In the genomic region with DNA sequence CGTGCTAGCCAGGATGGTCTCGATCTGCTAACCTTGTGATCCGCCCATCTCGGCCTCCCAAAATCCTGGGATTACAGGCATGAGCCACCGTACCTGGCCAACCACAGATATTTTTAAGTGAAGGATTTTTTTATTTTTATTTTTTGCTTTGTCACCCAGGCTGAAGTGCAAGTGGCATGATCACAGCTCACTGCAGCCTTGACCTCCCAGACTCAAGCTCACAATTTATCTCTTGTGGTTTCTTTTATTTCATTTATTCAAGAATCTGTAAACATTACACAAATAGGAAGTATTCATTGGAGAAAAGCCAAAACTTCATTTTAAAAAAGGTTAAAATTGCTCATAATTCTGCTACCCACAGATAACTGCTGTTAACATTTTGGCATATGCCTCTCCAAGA, we compare ENCODE assay signal across 23 cellular contexts. TPM values are rescaled to one million over a fixed set of nuclear protein-coding genes. Genes with fewer than 3 reads are reported as not detected.
DNase-seq lines count a peak whose midpoint lies in the region; ATAC-seq, FAIRE-seq and TF ChIP-seq lines count a peak whose summit lies in the region.
"Had no signal": no experiment of that assay in that cellular context is flagged by ENCODE, and none has a peak within 500 bp of the region (broad histone marks: within the 10 kb centered on the region; RNA-seq: fewer than 3 reads in every experiment).

No MANE protein-coding gene starts in this region.

- no peak for TF ChIP-seq POLR2A in endothelial cell of umbilical vein (IDR thresholded peaks at IDR 0.05; ENCODE audit: low read depth, low read length)

- peak; percentile 13 for DNase-seq in A172 (ENCODE audit: low spot score)
- DNase-seq in H4 (ENCODE audit: low spot score), result peak; percentile 65
- DNase-seq in RWPE2 (ENCODE audit: low spot score), result no peak
- no peak for DNase-seq in endothelial cell of umbilical vein (ENCODE audit: low read depth, low spot score)
- DNase-seq in mesenteric fat pad (ENCODE audit: low spot score), result no peak
- no peak for DNase-seq in retina
- DNase-seq in activated naive CD4-positive, alpha-beta T cell treated with anti-CD3 and anti-CD28 coated beads, Interleukin-2, amount 50 U/mL, for 16 hours, result no peak
- no peak for DNase-seq in AML-193 (lab: John Stamatoyannopoulos, UW)
- DNase-seq: BE2C; CD4-positive, CD25-positive, alpha-beta regulatory T cell; DND-41; GOT3; Karpas-422; NCI-H1694; NCI-H2081 treated with DMSO at 0.1 percent for 48 hours; NCI-H2171 treated with DMSO at 0.1 percent for 48 hours; NCI-H524 treated with DMSO at 0.1 percent for 48 hours; NCI-H82; SHP77 had no signal

- no peaks in the 10 kb centered on the region for H3K79me2 ChIP-seq in endothelial cell of umbilical vein (ENCODE audit: control insufficient read depth, insufficient read depth, low read length)

- H3K4me1 ChIP-seq in RWPE2 (ENCODE audit: insufficient read depth, poor library complexity, severe bottlenecking) (peaks cover 4% of the 10 kb centered on the region), endothelial cell of umbilical vein (ENCODE audit: control insufficient read depth, extremely low read depth, insufficient read depth, low read length) (no peaks in the 10 kb centered on the region)

- POLR2A ChIA-PET in endothelial cell of umbilical vein (lab: Charles Lee), result no interaction called here

- dilution Hi-C loops in endothelial cell of umbilical vein (cut with MboI; ENCODE audit: extremely low pct_ligation_motif_present, low sequenced_read_pairs), result no loop called here

- H3K9me3 ChIP-seq in RWPE2 (ENCODE audit: severe bottlenecking), result no peaks in the 10 kb centered on the region
- H3K9me3 ChIP-seq in endothelial cell of umbilical vein (replicated peaks; ENCODE audit: control insufficient read depth, insufficient read depth, low read length), result no peaks in the 10 kb centered on the region
- H3K9me3 ChIP-seq: BE2C had no signal

- H4K20me1 ChIP-seq in endothelial cell of umbilical vein (replicated peaks; ENCODE audit: control insufficient read depth, extremely low read depth, insufficient read depth, low read length), result no peaks in the 10 kb centered on the region

- H3K4me3 ChIP-seq in RWPE2 (ENCODE audit: severe bottlenecking), result no peak overlapping the region
- no peak overlapping the region for H3K4me3 ChIP-seq in endothelial cell of umbilical vein (replicated peaks in 1 of 3; ENCODE audit: insufficient read depth in 1 of 3, low read depth in 1 of 3, low read length in 3 of 3)
- H3K4me3 ChIP-seq: SK-N-MC had no signal

- H3K27me3 ChIP-seq in RWPE2 (ENCODE audit: insufficient read depth, poor library complexity, severe bottlenecking) (no peaks in the 10 kb centered on the region), endothelial cell of umbilical vein (ENCODE audit: control insufficient read depth in 2 of 2, insufficient read depth in 2 of 2, low read length in 2 of 2) (no peaks in the 10 kb centered on the region)
- H3K27me3 ChIP-seq: BE2C had no signal

- CTCF ChIA-PET in endothelial cell of umbilical vein (lab: Charles Lee), result no interaction called here

- H3K36me3 ChIP-seq in RWPE2 (ENCODE audit: low read depth) (no peaks in the 10 kb centered on the region), endothelial cell of umbilical vein (ENCODE audit: control insufficient read depth in 2 of 2, extremely low read depth in 1 of 2, insufficient read depth in 2 of 2, low read length in 2 of 2) (no peaks in the 10 kb centered on the region)
- H3K36me3 ChIP-seq: BE2C had no signal

- no peak overlapping the region for H3K9ac ChIP-seq in endothelial cell of umbilical vein (replicated peaks; ENCODE audit: extremely low read depth, insufficient read depth, low read length)

- TF ChIP-seq CTCF in RWPE2 (IDR thresholded peaks at IDR 0.05; ENCODE audit: poor library complexity, severe bottlenecking) (no peak), endothelial cell of umbilical vein (IDR thresholded peaks at IDR 0.05; ENCODE audit: extremely low read depth in 1 of 2, insufficient read depth in 1 of 2, low read depth in 1 of 2, low read length in 2 of 2) (no peak)

- no TSS peak for BruUV-seq in endothelial cell of umbilical vein (replicated peaks; lab: Mats Ljungman, UMichigan)

- intact Hi-C loops in endothelial cell of umbilical vein (cut with micrococcal nuclease), result no loop called here

- ATAC-seq in RWPE2 (ENCODE audit: low read depth), result 0 out of 3 replicates have a peak, but pooled peaks have one; percentile 26

- peak; percentile 59 for FAIRE-seq in endothelial cell of umbilical vein (lab: Jason Lieb, UNC)
- FAIRE-seq: A204.1, G401.6, GM12892 had no signal

- no peak overlapping the region for H2AFZ ChIP-seq in endothelial cell of umbilical vein (ENCODE audit: low read depth, low read length)

- no peak overlapping the region for H3K4me2 ChIP-seq in endothelial cell of umbilical vein (ENCODE audit: insufficient read depth, low read length)

- H3K9me1 ChIP-seq in endothelial cell of umbilical vein (replicated peaks; ENCODE audit: control insufficient read depth, extremely low read depth, insufficient read depth, low read length), result no peaks in the 10 kb centered on the region

- H3K27ac ChIP-seq in RWPE2 (ENCODE audit: poor library complexity, severe bottlenecking), result no peak overlapping the region
- H3K27ac ChIP-seq in endothelial cell of umbilical vein (ENCODE audit: insufficient read depth, low read depth, low read length), result no peak overlapping the region
- H3K27ac ChIP-seq: SK-N-MC had no signal

TF ChIP-seq in endothelial cell of umbilical vein, 7 proteins besides CTCF, POLR2A, EP300 and RAD21 (continues in another document):
- no peak for TF ChIP-seq EZH2 (IDR thresholded peaks at IDR 0.05; ENCODE audit: borderline replicate concordance, low read depth, low read length, severe bottlenecking)

RNA-seq across cellular contexts. Expression of gene MOAP1, which starts 13.3 kb away (rescaled TPM):
- total RNA-seq in A172 (2014; rRNA removed; shearing (Covaris generic)), result 12.1 and 13.2 TPM in 2 replicates
- total RNA-seq in H4 (2014; rRNA removed; shearing (Covaris generic)), result 8.9 and 9.1 TPM in 2 replicates
- total RNA-seq in endothelial cell of umbilical vein, result 15.0 and 16.6 TPM in 2 replicates
- 19.8 and 21.0 TPM in 2 replicates for polyA plus RNA-seq in endothelial cell of umbilical vein
- polyA plus RNA-seq in endothelial cell of umbilical vein (2011; cell fraction: cytosol; rRNA removed), result 17.8 and 18.0 TPM in 2 replicates
- polyA plus RNA-seq in endothelial cell of umbilical vein (2011; cell fraction: nucleus; rRNA removed), result 11.1 and 15.8 TPM in 2 replicates
- 11.7 and 12.7 TPM in 2 replicates for polyA plus RNA-seq in endothelial cell of umbilical vein (2012)
- 9.6 and 10.8 TPM in 2 replicates for polyA minus RNA-seq in endothelial cell of umbilical vein
- polyA minus RNA-seq in endothelial cell of umbilical vein (2011; cell fraction: cytosol; rRNA and poly(A)+ RNA removed), result 8.1 TPM
- polyA minus RNA-seq in endothelial cell of umbilical vein (2011; cell fraction: nucleus; rRNA and poly(A)+ RNA removed), result 5.9 and 8.6 TPM in 2 replicates
- total RNA-seq in mesenteric fat pad, result 18.7 TPM

RNA-seq across cellular contexts. Expression of gene LYSET, which starts 13.8 kb away (rescaled TPM):
- total RNA-seq in A172 (2014; rRNA removed; shearing (Covaris generic)), result 17.8 and 30.3 TPM in 2 replicates
- total RNA-seq in H4 (2014; rRNA removed; shearing (Covaris generic)), result 22.7 and 28.7 TPM in 2 replicates
- 18.4 and 18.8 TPM in 2 replicates for total RNA-seq in endothelial cell of umbilical vein
- 13.0 and 14.3 TPM in 2 replicates for polyA plus RNA-seq in endothelial cell of umbilical vein
- polyA plus RNA-seq in endothelial cell of umbilical vein (2011; cell fraction: cytosol; rRNA removed), result 10.0 and 10.4 TPM in 2 replicates
- 4.2 and 4.6 TPM in 2 replicates for polyA plus RNA-seq in endothelial cell of umbilical vein (2011; cell fraction: nucleus; rRNA removed)
- 13.8 and 21.6 TPM in 2 replicates for polyA plus RNA-seq in endothelial cell of umbilical vein (2012)
- polyA minus RNA-seq in endothelial cell of umbilical vein, result 11.6 and 12.6 TPM in 2 replicates
- 3.3 TPM for polyA minus RNA-seq in endothelial cell of umbilical vein (2011; cell fraction: cytosol; rRNA and poly(A)+ RNA removed)
- polyA minus RNA-seq in endothelial cell of umbilical vein (2011; cell fraction: nucleus; rRNA and poly(A)+ RNA removed), result 5.8 and 6.3 TPM in 2 replicates
- total RNA-seq in mesenteric fat pad, result 24.1 TPM

RNA-seq across cellular contexts. Expression of gene GON7, which starts 35.5 kb away (rescaled TPM):
- 27.8 and 34.1 TPM in 2 replicates for total RNA-seq in A172 (2014; rRNA removed; shearing (Covaris generic))
- 28.8 and 34.8 TPM in 2 replicates for total RNA-seq in H4 (2014; rRNA removed; shearing (Covaris generic))
- total RNA-seq in endothelial cell of umbilical vein (11.1 and 11.5 TPM in 2 replicates), mesenteric fat pad (7.4 TPM)
- 3.7 and 5.5 TPM in 2 replicates for polyA plus RNA-seq in endothelial cell of umbilical vein
- polyA plus RNA-seq in endothelial cell of umbilical vein (2011; cell fraction: cytosol; rRNA removed), result 7.4 and 10.5 TPM in 2 replicates
- 2.9 and 4.6 TPM in 2 replicates for polyA plus RNA-seq in endothelial cell of umbilical vein (2011; cell fraction: nucleus; rRNA removed)
- 13.2 and 14.2 TPM in 2 replicates for polyA plus RNA-seq in endothelial cell of umbilical vein (2012)
- 1.5 and 2.8 TPM in 2 replicates for polyA minus RNA-seq in endothelial cell of umbilical vein
- polyA minus RNA-seq in endothelial cell of umbilical vein (2011; cell fraction: cytosol; rRNA and poly(A)+ RNA removed), result 7.5 TPM
- 1.2 and 2.3 TPM in 2 replicates for polyA minus RNA-seq in endothelial cell of umbilical vein (2011; cell fraction: nucleus; rRNA and poly(A)+ RNA removed)

RNA-seq across cellular contexts. Expression of gene UBR7, which starts 35.7 kb away (rescaled TPM):
- total RNA-seq in A172 (2014; rRNA removed; shearing (Covaris generic)), result 28.0 and 46.8 TPM in 2 replicates
- 28.4 and 39.5 TPM in 2 replicates for total RNA-seq in H4 (2014; rRNA removed; shearing (Covaris generic))
- total RNA-seq in endothelial cell of umbilical vein (22.2 and 24.1 TPM in 2 replicates), mesenteric fat pad (12.9 TPM)
- 14.6 and 16.8 TPM in 2 replicates for polyA plus RNA-seq in endothelial cell of umbilical vein
- 21.0 and 22.0 TPM in 2 replicates for polyA plus RNA-seq in endothelial cell of umbilical vein (2011; cell fraction: cytosol; rRNA removed)
- 15.2 and 18.0 TPM in 2 replicates for polyA plus RNA-seq in endothelial cell of umbilical vein (2011; cell fraction: nucleus; rRNA removed)
- 15.3 and 23.6 TPM in 2 replicates for polyA plus RNA-seq in endothelial cell of umbilical vein (2012)
- polyA minus RNA-seq in endothelial cell of umbilical vein, result 14.3 and 16.2 TPM in 2 replicates
- 26.0 TPM for polyA minus RNA-seq in endothelial cell of umbilical vein (2011; cell fraction: cytosol; rRNA and poly(A)+ RNA removed)
- polyA minus RNA-seq in endothelial cell of umbilical vein (2011; cell fraction: nucleus; rRNA and poly(A)+ RNA removed), result 8.3 and 9.6 TPM in 2 replicates

RNA-seq across cellular contexts. Expression of gene ITPK1, which starts 55.6 kb away (rescaled TPM):
- 9.2 and 12.7 TPM in 2 replicates for total RNA-seq in A172 (2014; rRNA removed; shearing (Covaris generic))
- 18.8 and 24.0 TPM in 2 replicates for total RNA-seq in H4 (2014; rRNA removed; shearing (Covaris generic))
- 38.9 and 51.8 TPM in 2 replicates for total RNA-seq in endothelial cell of umbilical vein
- 39.6 and 44.2 TPM in 2 replicates for polyA plus RNA-seq in endothelial cell of umbilical vein
- 43.6 and 45.8 TPM in 2 replicates for polyA plus RNA-seq in endothelial cell of umbilical vein (2011; cell fraction: cytosol; rRNA removed)
- 44.9 and 45.1 TPM in 2 replicates for polyA plus RNA-seq in endothelial cell of umbilical vein (2011; cell fraction: nucleus; rRNA removed)
- polyA plus RNA-seq in endothelial cell of umbilical vein (2012), result 32.8 and 34.1 TPM in 2 replicates
- polyA minus RNA-seq in endothelial cell of umbilical vein, result 87.6 and 93.9 TPM in 2 replicates
- polyA minus RNA-seq in endothelial cell of umbilical vein (2011; cell fraction: cytosol; rRNA and poly(A)+ RNA removed), result 75.1 TPM
- 15.7 and 17.3 TPM in 2 replicates for polyA minus RNA-seq in endothelial cell of umbilical vein (2011; cell fraction: nucleus; rRNA and poly(A)+ RNA removed)
- 267 TPM for total RNA-seq in mesenteric fat pad

Comparison
In these comparisons a context has a peak if more than half of its experiments do, and no peak if none do; other contexts are left out.
1. DNase-seq: peak in A172 (single experiment) and H4 (single experiment); none in RWPE2 (single experiment), endothelial cell of umbilical vein (single experiment), mesenteric fat pad (single experiment), retina (single experiment), activated naive CD4-positive, alpha-beta T cell treated with anti-CD3 and anti-CD28 coated beads, Interleukin-2, amount 50 U/mL, for 16 hours (single experiment) and AML-193 (0 of 2).